Comparison of ENCODE assay signal across 12 cellular contexts in the genomic region with DNA sequence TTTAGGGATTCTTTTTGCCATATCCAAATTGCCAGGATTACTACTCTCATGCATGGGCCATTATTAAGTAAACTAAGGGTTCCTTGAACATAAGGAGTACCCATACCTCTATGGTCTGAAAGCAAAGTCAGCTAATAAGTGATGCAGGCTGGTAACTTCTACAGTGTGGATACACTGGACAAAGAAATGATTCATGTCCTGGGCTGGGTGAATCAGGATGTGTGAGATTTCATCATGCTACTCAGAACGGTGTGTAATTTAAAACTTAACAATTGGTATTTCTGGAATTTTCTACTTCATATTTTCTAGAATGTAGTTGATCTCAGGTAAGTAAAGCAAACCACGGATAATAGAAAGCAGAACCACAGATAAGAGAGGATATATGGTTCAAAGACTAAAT.
DNase-seq lines count a peak whose midpoint lies in the region; ATAC-seq and TF ChIP-seq lines count a peak whose summit lies in the region.
"Had no signal": no experiment of that assay in that cellular context is flagged by ENCODE, and none has a peak within 500 bp of the region (broad histone marks: within the 10 kb centered on the region; RNA-seq: fewer than 3 reads in every experiment).

No MANE protein-coding gene starts in this region.

- 76 to 84% methylated on average over 2 of the region's 2 CpGs for WGBS in thyroid gland, 2 donors

- no peak overlapping the region for H3K27ac ChIP-seq in gastrocnemius medialis
- no peak overlapping the region for H3K27ac ChIP-seq in thyroid gland
- H3K27ac ChIP-seq: skin epidermis had no signal

- H3K36me3 ChIP-seq in gastrocnemius medialis (no peaks in the 10 kb centered on the region), thyroid gland (no peaks in the 10 kb centered on the region)

- TF ChIP-seq CTCF in fibroblast of the aortic adventitia (IDR thresholded peaks at IDR 0.05; ENCODE audit: insufficient read depth, low read length): no peak
- no peak for TF ChIP-seq CTCF in gastrocnemius medialis (IDR thresholded peaks at IDR 0.05 in 4 of 5, conservative IDR thresholded peaks at IDR 0.05 in 1 of 5)
- no peak for TF ChIP-seq CTCF in thyroid gland (IDR thresholded peaks at IDR 0.05)

- intact Hi-C loops in gastrocnemius medialis (cut with DNase I; ENCODE audit: low total_unique reads) (no loop called here), thyroid gland (cut with DNase I) (no loop called here)

- H3K4me3 ChIP-seq in fibroblast of the aortic adventitia (ENCODE audit: low read depth, low read length): no peak overlapping the region
- H3K4me3 ChIP-seq in gastrocnemius medialis: no peak overlapping the region
- H3K4me3 ChIP-seq in thyroid gland (replicated peaks in 1 of 3): no peak overlapping the region
- H3K4me3 ChIP-seq: skin epidermis had no signal

- no peaks in the 10 kb centered on the region for H3K4me1 ChIP-seq in gastrocnemius medialis
- H3K4me1 ChIP-seq in thyroid gland: no peaks in the 10 kb centered on the region

- peak; percentile 47 for DNase-seq in H4 (ENCODE audit: low spot score)
- peak; percentile 81 for DNase-seq in amniotic epithelial cell (ENCODE audit: low read depth)
- DNase-seq in fibroblast of the aortic adventitia (ENCODE audit: low read depth): peak; percentile 77
- no peak for DNase-seq in gastrocnemius medialis
- no peak for DNase-seq in thyroid gland
- DNase-seq: effector memory CD8-positive, alpha-beta T cell; NCI-H1092; T-cell had no signal

- H3K27me3 ChIP-seq in gastrocnemius medialis (no peaks in the 10 kb centered on the region), thyroid gland (no peaks in the 10 kb centered on the region)

- no peak for ATAC-seq in GM18517 (IDR thresholded peaks at IDR 0.05; ENCODE audit: unreplicated experiment)
- ATAC-seq in HG03520 (IDR thresholded peaks at IDR 0.05; ENCODE audit: unreplicated experiment): no peak
- no peak for ATAC-seq in gastrocnemius medialis
- ATAC-seq: effector memory CD8-positive, alpha-beta T cell; HepG2; T-cell had no signal

- no peak for TF ChIP-seq POLR2A in gastrocnemius medialis (IDR thresholded peaks at IDR 0.05)
- no peak for TF ChIP-seq POLR2A in thyroid gland (IDR thresholded peaks at IDR 0.05)

- in situ Hi-C loops in gastrocnemius medialis (cut with MboI; ENCODE audit: low sequenced_read_pairs in 4 of 4): no loop called here

- H3K9me3 ChIP-seq in gastrocnemius medialis (no peaks in the 10 kb centered on the region), thyroid gland (no peaks in the 10 kb centered on the region)

Comparison
In these comparisons a context has a peak if more than half of its experiments do, and no peak if none do; other contexts are left out.
1. DNase-seq: peak in H4 (single experiment), amniotic epithelial cell (single experiment) and fibroblast of the aortic adventitia (single experiment); none in gastrocnemius medialis (0 of 2) and thyroid gland (0 of 2).